Comparison of ENCODE assay signal across 1 cellular context in genomic region chr9:136847827-136848392, GRCh38.
TF ChIP-seq lines count a peak whose summit lies in the region.

No MANE protein-coding gene starts in this region.

TF ChIP-seq in K562, 482 proteins besides CTCF, POLR2A, EP300 and RAD21 (continued from another document and continues in another):
- TF ChIP-seq PREB (CRISPR knock-in tag; IDR thresholded peaks at IDR 0.05) (no peak), ZBTB12 (CRISPR knock-in tag; IDR thresholded peaks at IDR 0.05) (no peak), ARID4B (CRISPR knock-in tag; IDR thresholded peaks at IDR 0.05) (peak; percentile 88), NR1H2 (CRISPR knock-in tag; IDR thresholded peaks at IDR 0.05) (no peak), ID3 (CRISPR knock-in tag; IDR thresholded peaks at IDR 0.05) (no peak), ID3 (tag; IDR thresholded peaks at IDR 0.05) (0 out of 2 replicates have a peak, but pooled peaks have one; percentile 64), TARDBP (IDR thresholded peaks at IDR 0.05) (no peak), MCM5 (IDR thresholded peaks at IDR 0.05; ENCODE audit: low read depth) (no peak), MTA1 (IDR thresholded peaks at IDR 0.05; ENCODE audit: borderline replicate concordance) (no peak), ZNF766 (CRISPR knock-in tag; conservative IDR thresholded peaks at IDR 0.05) (no peak), HDGF (IDR thresholded peaks at IDR 0.05) (no peak), FOXJ3 (CRISPR knock-in tag; IDR thresholded peaks at IDR 0.05) (no peak), PTRF (tag; IDR thresholded peaks at IDR 0.05) (no peak), VEZF1 (CRISPR knock-in tag; IDR thresholded peaks at IDR 0.05) (peak; percentile 65), SPI1 (IDR thresholded peaks at IDR 0.05; ENCODE audit: borderline replicate concordance, low read depth, low read length) (no peak), ZNF583 (CRISPR knock-in tag; IDR thresholded peaks at IDR 0.05) (no peak), ZNF239 (CRISPR knock-in tag; IDR thresholded peaks at IDR 0.05) (no peak), ZNF263 (CRISPR knock-in tag; IDR thresholded peaks at IDR 0.05; ENCODE audit: borderline replicate concordance) (peak; percentile 12), WHSC1 (IDR thresholded peaks at IDR 0.05; ENCODE audit: low read length) (no peak), SMAD1 (IDR thresholded peaks at IDR 0.05; ENCODE audit: low read depth, low read length, partially characterized antibody) (no peak), KDM1A (IDR thresholded peaks at IDR 0.05) (no peak), RREB1 (CRISPR knock-in tag; IDR thresholded peaks at IDR 0.05) (no peak), ZMIZ1 (IDR thresholded peaks at IDR 0.05; ENCODE audit: low read depth in 2 of 2, low read length in 2 of 2) (no peak; a peak in 1 of 4 replicates), TAF7 (tag; IDR thresholded peaks at IDR 0.05) (no peak), ZNF253 (CRISPR knock-in tag; conservative IDR thresholded peaks at IDR 0.05) (no peak), ZNF212 (CRISPR knock-in tag; IDR thresholded peaks at IDR 0.05) (no peak), PHF20 (IDR thresholded peaks at IDR 0.05; ENCODE audit: partially characterized antibody) (no peak), TOE1 (IDR thresholded peaks at IDR 0.05; ENCODE audit: borderline replicate concordance) (no peak), TOE1 (CRISPR knock-in tag; IDR thresholded peaks at IDR 0.05; ENCODE audit: borderline replicate concordance, low read depth) (peak; percentile 87; the same call in 1 of the 2 replicates), ELF4 (CRISPR knock-in tag; IDR thresholded peaks at IDR 0.05) (no peak), POLR2AphosphoS5 (IDR thresholded peaks at IDR 0.05; ENCODE audit: control insufficient read depth, insufficient read depth, low read depth, low read length) (no peak), POLR2B (IDR thresholded peaks at IDR 0.05; ENCODE audit: low read depth, partially characterized antibody) (peak; percentile 59), HOMEZ (CRISPR knock-in tag; IDR thresholded peaks at IDR 0.05) (no peak), ZNF408 (CRISPR knock-in tag; IDR thresholded peaks at IDR 0.05; ENCODE audit: low read depth) (no peak), RAD51 (IDR thresholded peaks at IDR 0.05; ENCODE audit: borderline replicate concordance, low read depth) (no peak; the same call in 1 of the 2 replicates), JUN (IDR thresholded peaks at IDR 0.05; ENCODE audit: borderline replicate concordance, low read depth, low read length) (peak; percentile 9; the same call in 1 of the 2 replicates), JUN (CRISPR knock-in tag; IDR thresholded peaks at IDR 0.05; ENCODE audit: borderline replicate concordance) (0 out of 2 replicates have a peak, but pooled peaks have one; percentile 12), GTF2A2 (tag; IDR thresholded peaks at IDR 0.05) (no peak), GMEB1 (CRISPR knock-in tag; IDR thresholded peaks at IDR 0.05) (peak; percentile 84), DMBX1 (CRISPR knock-in tag; IDR thresholded peaks at IDR 0.05; ENCODE audit: borderline replicate concordance) (no peak), ZNF347 (CRISPR knock-in tag; IDR thresholded peaks at IDR 0.05; ENCODE audit: low read depth) (no peak), SMARCA5 (IDR thresholded peaks at IDR 0.05) (no peak), RNF2 (IDR thresholded peaks at IDR 0.05) (no peak), GTF2F1 (IDR thresholded peaks at IDR 0.05; ENCODE audit: low read depth, low read length) (no peak)
